Comparison of ENCODE assay signal across 1 cellular context in the genomic region with DNA sequence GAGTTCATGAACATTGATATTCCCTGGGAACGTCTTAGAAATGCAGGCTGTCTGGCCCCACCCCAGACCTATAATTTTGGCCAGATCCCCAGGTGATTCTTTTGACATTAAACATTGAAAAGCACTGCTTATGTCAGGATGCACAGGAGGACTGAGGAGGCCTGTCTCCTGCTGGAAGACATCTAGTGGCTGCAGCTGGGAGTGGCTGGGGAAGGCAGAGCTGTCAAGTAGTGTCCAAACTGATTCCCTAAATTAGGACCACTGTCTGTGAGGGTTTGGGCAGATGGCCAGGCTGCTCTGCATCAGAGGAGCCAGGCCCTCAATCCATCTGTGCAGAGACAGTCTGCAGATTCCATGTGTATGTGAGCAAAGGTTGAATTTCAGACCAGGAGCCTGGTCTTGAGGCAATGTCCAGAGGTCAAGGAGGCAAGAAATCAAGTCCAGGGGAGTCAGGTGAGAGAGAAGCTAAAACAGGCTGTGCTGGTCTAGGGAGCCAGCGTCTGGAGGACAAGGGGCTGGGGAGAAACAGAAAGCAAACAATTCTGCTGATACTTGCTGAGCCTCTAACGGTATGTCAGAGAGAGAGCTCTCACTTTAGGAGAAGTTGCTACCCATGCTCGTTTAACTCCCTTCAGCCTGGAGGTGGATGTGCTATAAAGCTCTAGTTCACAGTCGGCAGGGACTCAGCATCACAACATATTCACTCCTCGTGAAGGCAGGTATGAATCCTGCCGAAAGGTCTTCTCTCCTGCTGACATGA.
TF ChIP-seq lines count a peak whose summit lies in the region.

No MANE protein-coding gene starts in this region.

TF ChIP-seq in GM23338, 12 proteins besides CTCF, POLR2A, EP300 and RAD21 (continued from another document):
- TF ChIP-seq, protein P1, sequence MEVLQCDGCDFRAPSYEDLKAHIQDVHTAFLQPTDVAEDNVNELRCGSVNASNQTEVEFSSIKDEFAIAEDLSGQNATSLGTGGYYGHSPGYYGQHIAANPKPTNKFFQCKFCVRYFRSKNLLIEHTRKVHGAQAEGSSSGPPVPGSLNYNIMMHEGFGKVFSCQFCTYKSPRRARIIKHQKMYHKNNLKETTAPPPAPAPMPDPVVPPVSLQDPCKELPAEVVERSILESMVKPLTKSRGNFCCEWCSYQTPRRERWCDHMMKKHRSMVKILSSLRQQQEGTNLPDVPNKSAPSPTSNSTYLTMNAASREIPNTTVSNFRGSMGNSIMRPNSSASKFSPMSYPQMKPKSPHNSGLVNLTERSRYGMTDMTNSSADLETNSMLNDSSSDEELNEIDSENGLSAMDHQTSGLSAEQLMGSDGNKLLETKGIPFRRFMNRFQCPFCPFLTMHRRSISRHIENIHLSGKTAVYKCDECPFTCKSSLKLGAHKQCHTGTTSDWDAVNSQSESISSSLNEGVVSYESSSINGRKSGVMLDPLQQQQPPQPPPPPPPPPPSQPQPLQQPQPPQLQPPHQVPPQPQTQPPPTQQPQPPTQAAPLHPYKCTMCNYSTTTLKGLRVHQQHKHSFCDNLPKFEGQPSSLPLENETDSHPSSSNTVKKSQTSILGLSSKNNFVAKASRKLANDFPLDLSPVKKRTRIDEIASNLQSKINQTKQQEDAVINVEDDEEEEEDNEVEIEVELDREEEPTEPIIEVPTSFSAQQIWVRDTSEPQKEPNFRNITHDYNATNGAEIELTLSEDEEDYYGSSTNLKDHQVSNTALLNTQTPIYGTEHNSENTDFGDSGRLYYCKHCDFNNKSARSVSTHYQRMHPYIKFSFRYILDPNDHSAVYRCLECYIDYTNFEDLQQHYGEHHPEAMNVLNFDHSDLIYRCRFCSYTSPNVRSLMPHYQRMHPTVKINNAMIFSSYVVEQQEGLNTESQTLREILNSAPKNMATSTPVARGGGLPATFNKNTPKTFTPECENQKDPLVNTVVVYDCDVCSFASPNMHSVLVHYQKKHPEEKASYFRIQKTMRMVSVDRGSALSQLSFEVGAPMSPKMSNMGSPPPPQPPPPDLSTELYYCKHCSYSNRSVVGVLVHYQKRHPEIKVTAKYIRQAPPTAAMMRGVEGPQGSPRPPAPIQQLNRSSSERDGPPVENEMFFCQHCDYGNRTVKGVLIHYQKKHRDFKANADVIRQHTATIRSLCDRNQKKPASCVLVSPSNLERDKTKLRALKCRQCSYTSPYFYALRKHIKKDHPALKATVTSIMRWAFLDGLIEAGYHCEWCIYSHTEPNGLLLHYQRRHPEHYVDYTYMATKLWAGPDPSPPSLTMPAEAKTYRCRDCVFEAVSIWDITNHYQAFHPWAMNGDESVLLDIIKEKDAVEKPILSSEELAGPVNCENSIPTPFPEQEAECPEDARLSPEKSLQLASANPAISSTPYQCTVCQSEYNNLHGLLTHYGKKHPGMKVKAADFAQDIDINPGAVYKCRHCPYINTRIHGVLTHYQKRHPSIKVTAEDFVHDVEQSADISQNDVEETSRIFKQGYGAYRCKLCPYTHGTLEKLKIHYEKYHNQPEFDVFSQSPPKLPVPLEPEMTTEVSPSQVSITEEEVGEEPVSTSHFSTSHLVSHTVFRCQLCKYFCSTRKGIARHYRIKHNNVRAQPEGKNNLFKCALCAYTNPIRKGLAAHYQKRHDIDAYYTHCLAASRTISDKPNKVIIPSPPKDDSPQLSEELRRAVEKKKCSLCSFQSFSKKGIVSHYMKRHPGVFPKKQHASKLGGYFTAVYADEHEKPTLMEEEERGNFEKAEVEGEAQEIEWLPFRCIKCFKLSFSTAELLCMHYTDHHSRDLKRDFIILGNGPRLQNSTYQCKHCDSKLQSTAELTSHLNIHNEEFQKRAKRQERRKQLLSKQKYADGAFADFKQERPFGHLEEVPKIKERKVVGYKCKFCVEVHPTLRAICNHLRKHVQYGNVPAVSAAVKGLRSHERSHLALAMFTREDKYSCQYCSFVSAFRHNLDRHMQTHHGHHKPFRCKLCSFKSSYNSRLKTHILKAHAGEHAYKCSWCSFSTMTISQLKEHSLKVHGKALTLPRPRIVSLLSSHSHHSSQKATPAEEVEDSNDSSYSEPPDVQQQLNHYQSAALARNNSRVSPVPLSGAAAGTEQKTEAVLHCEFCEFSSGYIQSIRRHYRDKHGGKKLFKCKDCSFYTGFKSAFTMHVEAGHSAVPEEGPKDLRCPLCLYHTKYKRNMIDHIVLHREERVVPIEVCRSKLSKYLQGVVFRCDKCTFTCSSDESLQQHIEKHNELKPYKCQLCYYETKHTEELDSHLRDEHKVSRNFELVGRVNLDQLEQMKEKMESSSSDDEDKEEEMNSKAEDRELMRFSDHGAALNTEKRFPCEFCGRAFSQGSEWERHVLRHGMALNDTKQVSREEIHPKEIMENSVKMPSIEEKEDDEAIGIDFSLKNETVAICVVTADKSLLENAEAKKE (CRISPR knock-in tag; IDR thresholded peaks at IDR 0.05) = no peak
- TF ChIP-seq STAT1 (IDR thresholded peaks at IDR 0.05; ENCODE audit: unreplicated experiment) (no peak), CREB1 (CRISPR knock-in tag; IDR thresholded peaks at IDR 0.05; ENCODE audit: low read depth) (no peak), ZNF114 (CRISPR knock-in tag; IDR thresholded peaks at IDR 0.05) (no peak), JUNB (IDR thresholded peaks at IDR 0.05; ENCODE audit: unreplicated experiment) (no peak), EZH2 (IDR thresholded peaks at IDR 0.05; ENCODE audit: low read depth, unreplicated experiment) (no peak), ZNF331 (CRISPR knock-in tag; IDR thresholded peaks at IDR 0.05; ENCODE audit: low read depth) (no peak)
- TF ChIP-seq, protein P2, sequence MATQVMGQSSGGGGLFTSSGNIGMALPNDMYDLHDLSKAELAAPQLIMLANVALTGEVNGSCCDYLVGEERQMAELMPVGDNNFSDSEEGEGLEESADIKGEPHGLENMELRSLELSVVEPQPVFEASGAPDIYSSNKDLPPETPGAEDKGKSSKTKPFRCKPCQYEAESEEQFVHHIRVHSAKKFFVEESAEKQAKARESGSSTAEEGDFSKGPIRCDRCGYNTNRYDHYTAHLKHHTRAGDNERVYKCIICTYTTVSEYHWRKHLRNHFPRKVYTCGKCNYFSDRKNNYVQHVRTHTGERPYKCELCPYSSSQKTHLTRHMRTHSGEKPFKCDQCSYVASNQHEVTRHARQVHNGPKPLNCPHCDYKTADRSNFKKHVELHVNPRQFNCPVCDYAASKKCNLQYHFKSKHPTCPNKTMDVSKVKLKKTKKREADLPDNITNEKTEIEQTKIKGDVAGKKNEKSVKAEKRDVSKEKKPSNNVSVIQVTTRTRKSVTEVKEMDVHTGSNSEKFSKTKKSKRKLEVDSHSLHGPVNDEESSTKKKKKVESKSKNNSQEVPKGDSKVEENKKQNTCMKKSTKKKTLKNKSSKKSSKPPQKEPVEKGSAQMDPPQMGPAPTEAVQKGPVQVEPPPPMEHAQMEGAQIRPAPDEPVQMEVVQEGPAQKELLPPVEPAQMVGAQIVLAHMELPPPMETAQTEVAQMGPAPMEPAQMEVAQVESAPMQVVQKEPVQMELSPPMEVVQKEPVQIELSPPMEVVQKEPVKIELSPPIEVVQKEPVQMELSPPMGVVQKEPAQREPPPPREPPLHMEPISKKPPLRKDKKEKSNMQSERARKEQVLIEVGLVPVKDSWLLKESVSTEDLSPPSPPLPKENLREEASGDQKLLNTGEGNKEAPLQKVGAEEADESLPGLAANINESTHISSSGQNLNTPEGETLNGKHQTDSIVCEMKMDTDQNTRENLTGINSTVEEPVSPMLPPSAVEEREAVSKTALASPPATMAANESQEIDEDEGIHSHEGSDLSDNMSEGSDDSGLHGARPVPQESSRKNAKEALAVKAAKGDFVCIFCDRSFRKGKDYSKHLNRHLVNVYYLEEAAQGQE (IDR thresholded peaks at IDR 0.05; ENCODE audit: unreplicated experiment) = no peak
